In genomic region chr2:238098854-238099708, GRCh38 we compare ENCODE assay signal across 10 cellular contexts. TPM values are rescaled to one million over a fixed set of nuclear protein-coding genes. Genes with fewer than 3 reads are reported as not detected.
DNase-seq lines count a peak whose midpoint lies in the region; ATAC-seq and TF ChIP-seq lines count a peak whose summit lies in the region.
"Had no signal": no experiment of that assay in that cellular context is flagged by ENCODE, and none has a peak within 500 bp of the region (broad histone marks: within the 10 kb centered on the region; RNA-seq: fewer than 3 reads in every experiment).

No MANE protein-coding gene starts in this region.

- no peak overlapping the region for H3K4ac ChIP-seq in mesendoderm (ENCODE audit: low read depth, low read length)

- no peak overlapping the region for H4K5ac ChIP-seq in mesendoderm (ENCODE audit: low read length)

- no peaks in the 10 kb centered on the region for H3K27me3 Mint-ChIP-seq in T-helper 1 cell treated with Interleukin-12 subunit alpha and Interleukin-12 subunit beta and Interleukin-4 antibody, amounts not matched to agents 30 μg/mL and 1 μg/mL, for 36 hours (ENCODE audit: low read depth)

- no peak for TF ChIP-seq POLR2A in testis (IDR thresholded peaks at IDR 0.05)

- ATAC-seq in HG02870 (IDR thresholded peaks at IDR 0.05; ENCODE audit: unreplicated experiment), result no peak

- no peak for TF ChIP-seq CTCF in testis (IDR thresholded peaks at IDR 0.05)

- H2BK5ac ChIP-seq in mesendoderm (ENCODE audit: low read length), result no peak overlapping the region

- H2BK15ac ChIP-seq in mesendoderm (replicated peaks; ENCODE audit: low read depth), result no peak overlapping the region

- H3K23ac ChIP-seq in mesendoderm (ENCODE audit: low read length), result no peak overlapping the region

- no peak overlapping the region for H3K18ac ChIP-seq in mesendoderm (ENCODE audit: low read length)

- H3K27ac ChIP-seq in testis (no peak overlapping the region), mesendoderm (ENCODE audit: low read depth, low read length) (no peak overlapping the region)
- H3K27ac ChIP-seq: A549, GM23248 had no signal

- H3K79me1 ChIP-seq in mesendoderm (ENCODE audit: low read length), result no peaks in the 10 kb centered on the region

- intact Hi-C loops in testis (cut with DNase I; ENCODE audit: low total_unique reads), result no loop called here

- no peak overlapping the region for H3K4me2 ChIP-seq in mesendoderm (ENCODE audit: low read length)
- H3K4me2 ChIP-seq: A549 had no signal

- no peaks in the 10 kb centered on the region for H3K9me3 ChIP-seq in testis
- H3K9me3 ChIP-seq: A549 had no signal

- DNase-seq in T-helper 1 cell, result no peak
- DNase-seq in NAMALWA (ENCODE audit: low spot score), result peak; percentile 44
- DNase-seq in foreskin melanocyte, result peak; percentile 6
- DNase-seq in testis, result peak; percentile 13
- DNase-seq in DMS153 (lab: John Stamatoyannopoulos, UW), result no peak
- DNase-seq in mesendoderm, result no peak

- no peaks in the 10 kb centered on the region for H3K9me3 Mint-ChIP-seq in T-helper 1 cell treated with Interleukin-12 subunit alpha and Interleukin-12 subunit beta and Interleukin-4 antibody, amounts not matched to agents 30 μg/mL and 1 μg/mL, for 36 hours

- no peaks in the 10 kb centered on the region for H3K79me2 ChIP-seq in mesendoderm (ENCODE audit: control insufficient read depth, insufficient read depth, low read length)

- H2AK5ac ChIP-seq in mesendoderm (ENCODE audit: low read length), result no peak overlapping the region

- H3K4me3 Mint-ChIP-seq in T-helper 1 cell treated with Interleukin-12 subunit alpha and Interleukin-12 subunit beta and Interleukin-4 antibody, amounts not matched to agents 30 μg/mL and 1 μg/mL, for 36 hours, result no peak overlapping the region

- H3K36me3 Mint-ChIP-seq in T-helper 1 cell treated with Interleukin-12 subunit alpha and Interleukin-12 subunit beta and Interleukin-4 antibody, amounts not matched to agents 30 μg/mL and 1 μg/mL, for 36 hours (ENCODE audit: low read depth), result peaks cover 4% of the 10 kb centered on the region

- no peak overlapping the region for H3K4me3 ChIP-seq in testis
- no peak overlapping the region for H3K4me3 ChIP-seq in mesendoderm (ENCODE audit: low read length)
- H3K4me3 ChIP-seq: A549, GM23248 had no signal

- H4K8ac ChIP-seq in mesendoderm (ENCODE audit: low read depth, low read length), result no peak overlapping the region

- H3K4me1 ChIP-seq in testis, result no peaks in the 10 kb centered on the region
- H3K4me1 ChIP-seq in mesendoderm (ENCODE audit: control insufficient read depth, low read depth, low read length), result no peaks in the 10 kb centered on the region
- H3K4me1 ChIP-seq: A549 had no signal

- WGBS in testis, 2 donors, result 72 to 84% methylated on average over 17 of the region's 17 CpGs
- no CpG with 5 or more reads among the region's 17 CpGs for WGBS in mesendoderm (ENCODE audit: extremely low coverage, insufficient coverage, low lambda C conversion rate)

- no peak overlapping the region for H2BK120ac ChIP-seq in mesendoderm (ENCODE audit: low read depth, low read length)

- no peak overlapping the region for H3K56ac ChIP-seq in mesendoderm (ENCODE audit: low read length)

- no peaks in the 10 kb centered on the region for H3K27me3 ChIP-seq in testis
- H3K27me3 ChIP-seq in mesendoderm (ENCODE audit: insufficient read depth, low read length, poor library complexity), result no peaks in the 10 kb centered on the region

- H3K9ac ChIP-seq in mesendoderm (ENCODE audit: low read length), result no peak overlapping the region
- H3K9ac ChIP-seq: GM23248 had no signal

- peaks cover 3% of the 10 kb centered on the region for H3K4me1 Mint-ChIP-seq in T-helper 1 cell treated with Interleukin-12 subunit alpha and Interleukin-12 subunit beta and Interleukin-4 antibody, amounts not matched to agents 30 μg/mL and 1 μg/mL, for 36 hours (ENCODE audit: low read depth)

- H3K36me3 ChIP-seq in testis (ENCODE audit: low read depth, missing control alignments) (no peaks in the 10 kb centered on the region), mesendoderm (ENCODE audit: control insufficient read depth, insufficient read depth, low read length) (no peaks in the 10 kb centered on the region)

- peak overlapping the region; percentile 26 for H3K27ac Mint-ChIP-seq in T-helper 1 cell treated with Interleukin-12 subunit alpha and Interleukin-12 subunit beta and Interleukin-4 antibody, amounts not matched to agents 30 μg/mL and 1 μg/mL, for 36 hours

RNA-seq across cellular contexts. Expression of gene ESPNL, which starts 1.1 kb away (rescaled TPM):
- 1 to 10 TPM; 2.8 to 7.5 TPM for total RNA-seq in testis
- 2.1 TPM for polyA plus RNA-seq in testis (ENCODE audit: insufficient read depth, low read depth, low replicate concordance)
- 0.46 TPM for polyA plus RNA-seq in mesendoderm (2013, experiment 1 of 2)
- polyA plus RNA-seq in mesendoderm (2013, experiment 2 of 2), result 0.50 TPM

RNA-seq across cellular contexts. Expression of gene SCLY, which starts 38.3 kb away (rescaled TPM):
- 10 to 100 TPM; 19.6 to 40.2 TPM for total RNA-seq in testis
- 24.6 TPM for polyA plus RNA-seq in testis (ENCODE audit: insufficient read depth, low read depth, low replicate concordance)
- polyA plus RNA-seq in mesendoderm (2013, experiment 1 of 2), result 35.0 TPM
- 35.4 TPM for polyA plus RNA-seq in mesendoderm (2013, experiment 2 of 2)

RNA-seq across cellular contexts. Expression of gene KLHL30, which starts 39.4 kb away (rescaled TPM):
- under 1 TPM; 0.16 to 0.37 TPM for total RNA-seq in testis
- 0.29 TPM for polyA plus RNA-seq in testis (ENCODE audit: insufficient read depth, low read depth, low replicate concordance)
- polyA plus RNA-seq in mesendoderm (2013, experiment 1 of 2), result 0.03 TPM
- not detected for polyA plus RNA-seq in mesendoderm (2013, experiment 2 of 2)

RNA-seq across cellular contexts. Expression of gene ERFE, which starts 59.7 kb away (rescaled TPM):
- 10 to 100 TPM in 1 of 2 donors, 1 to 10 TPM in 1; 9.5 to 23.1 TPM for total RNA-seq in testis
- polyA plus RNA-seq in testis (ENCODE audit: insufficient read depth, low read depth, low replicate concordance), result 31.0 TPM
- polyA plus RNA-seq in mesendoderm (2013, experiment 1 of 2), result 0.39 TPM
- polyA plus RNA-seq in mesendoderm (2013, experiment 2 of 2), result 0.41 TPM

Comparison
In these comparisons a context has a peak if more than half of its experiments do, and no peak if none do; other contexts are left out.
1. DNase-seq: peak in NAMALWA (single experiment), foreskin melanocyte (single experiment) and testis (single experiment); none in T-helper 1 cell (0 of 5), DMS153 (single experiment) and mesendoderm (single experiment).